In genomic region chr10:43408331-43408709, GRCh38 we compare ENCODE assay signal across 7 cellular contexts. TPM values are rescaled to one million over a fixed set of nuclear protein-coding genes. Genes with fewer than 3 reads are reported as not detected.
DNase-seq lines count a peak whose midpoint lies in the region; ATAC-seq and TF ChIP-seq lines count a peak whose summit lies in the region.

No MANE protein-coding gene starts in this region.

- H3K4me1 ChIP-seq in OCI-LY3 (ENCODE audit: low read length) (peaks cover 22% of the 10 kb centered on the region), prostate gland (replicated peaks) (peaks cover 6% of the 10 kb centered on the region)

- H3K36me3 ChIP-seq in OCI-LY3 (replicated peaks; ENCODE audit: low read depth, low read length) (peaks cover 21% of the 10 kb centered on the region), prostate gland (no peaks in the 10 kb centered on the region)

- peaks cover 59% of the 10 kb centered on the region for H3K79me2 ChIP-seq in OCI-LY3 (ENCODE audit: low read length)

- H3K27me3 ChIP-seq in OCI-LY3 (ENCODE audit: low read depth, low read length), result no peaks in the 10 kb centered on the region
- H3K27me3 ChIP-seq in prostate gland (replicated peaks; ENCODE audit: insufficient read depth), result no peaks in the 10 kb centered on the region

- no peak overlapping the region for H2AFZ ChIP-seq in OCI-LY3 (ENCODE audit: low read depth, low read length)

- H3K9ac ChIP-seq in OCI-LY3 (ENCODE audit: low read length), result peak overlapping the region; percentile 99

- no peak for DNase-seq in epithelial cell of prostate (ENCODE audit: low read depth, low spot score)
- no peak for DNase-seq in prostate gland (ENCODE audit: low spot score)
- no peak for DNase-seq in omental fat pad (ENCODE audit: low spot score)
- no peak for DNase-seq in middle frontal gyrus (ENCODE audit: extremely low spot score, low spot score)

- WGBS in prostate gland, result under 1% methylated on average over 26 of the region's 31 CpGs

- intact Hi-C loops in prostate gland (cut with DNase I), result no loop called here

- H3K27ac ChIP-seq in OCI-LY3 (ENCODE audit: low read length), result peak overlapping the region; percentile 96
- H3K27ac ChIP-seq in epithelial cell of prostate, result peak overlapping the region; percentile 93
- H3K27ac ChIP-seq in prostate gland, result peak overlapping the region; percentile 97 to 99

- H3K9me3 ChIP-seq in OCI-LY3 (ENCODE audit: insufficient read depth, low read length), result no peaks in the 10 kb centered on the region
- no peaks in the 10 kb centered on the region for H3K9me3 ChIP-seq in prostate gland

- TF ChIP-seq CTCF in OCI-LY3 (IDR thresholded peaks at IDR 0.05; ENCODE audit: low read depth, low read length), result no peak
- TF ChIP-seq CTCF in prostate gland (IDR thresholded peaks at IDR 0.05), result no peak
- no peak for TF ChIP-seq CTCF in omental fat pad (IDR thresholded peaks at IDR 0.05)

- ATAC-seq in GM21423 (IDR thresholded peaks at IDR 0.05; ENCODE audit: unreplicated experiment), result peak; percentile 1
- ATAC-seq in omental fat pad (ENCODE audit: low FRiP score), result no peak
- ATAC-seq in HG03442 (IDR thresholded peaks at IDR 0.05; ENCODE audit: unreplicated experiment), result no peak

- H3K4me3 ChIP-seq in OCI-LY3 (ENCODE audit: low read length), result peak overlapping the region; percentile 99
- peak overlapping the region; percentile 61 to 69 for H3K4me3 ChIP-seq in prostate gland

- peaks cover 31% of the 10 kb centered on the region for H4K20me1 ChIP-seq in OCI-LY3 (ENCODE audit: insufficient read depth, low read length)

- peak overlapping the region; percentile 98 for H3K4me2 ChIP-seq in OCI-LY3 (ENCODE audit: low read length)

- no peak for TF ChIP-seq POLR2A in prostate gland (IDR thresholded peaks at IDR 0.05)

RNA-seq across cellular contexts. Expression of gene HNRNPF, which starts 0.7 kb away (rescaled TPM):
- total RNA-seq in prostate gland (100 to 1,000 TPM; 175 to 199 TPM), omental fat pad (100 to 1,000 TPM; 140 to 345 (median 164) TPM)

RNA-seq across cellular contexts. Expression of gene ZNF487, which starts 28.6 kb away (rescaled TPM):
- total RNA-seq in prostate gland (10 to 100 TPM in 1 of 2 donors, 1 to 10 TPM in 1; 6.6 to 12.5 TPM), omental fat pad (1 to 10 TPM; 3.7 to 9.2 (median 6.8) TPM)

RNA-seq across cellular contexts. Expression of gene FXYD4, which starts 36.9 kb away (rescaled TPM):
- total RNA-seq in prostate gland, result not detected
- not detected for total RNA-seq in omental fat pad
